ENCODE assay signal across 8 cellular contexts in the genomic region with DNA sequence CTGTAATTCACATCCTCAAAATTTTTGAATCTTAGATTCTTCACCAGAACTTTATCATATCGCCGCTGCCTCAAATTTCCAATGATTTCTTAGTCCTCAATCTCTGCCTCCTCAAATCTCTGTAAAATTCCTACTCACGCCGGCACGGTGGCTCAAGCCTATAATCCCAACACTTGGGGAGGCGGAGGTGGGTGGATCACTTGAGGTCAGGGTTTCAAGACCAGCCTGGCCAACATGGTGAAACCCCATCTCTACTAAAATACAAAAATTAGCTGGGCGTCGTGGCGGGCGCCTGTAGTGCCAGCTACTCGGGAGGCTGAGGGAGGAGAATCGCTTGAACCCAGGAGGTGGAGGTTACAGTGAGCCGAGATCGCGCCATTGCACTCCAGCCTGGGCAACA. TPM values are rescaled to one million over a fixed set of nuclear protein-coding genes. Genes with fewer than 3 reads are reported as not detected.
DNase-seq lines count a peak whose midpoint lies in the region; ATAC-seq and TF ChIP-seq lines count a peak whose summit lies in the region.
"Not testable (repeated sequence)": the region's sequence is repeated elsewhere in the genome, so short reads cannot be mapped to it uniquely, and the experiment has no call there.

No MANE protein-coding gene starts in this region.

- not testable (repeated sequence) for H3K9me2 ChIP-seq in PC-9 (ENCODE audit: insufficient read depth)

- H3K4me3 ChIP-seq in HFF-Myc (replicated peaks; ENCODE audit: low read depth, low read length), result peak overlapping the region; percentile 92
- H3K4me3 ChIP-seq in PC-9, result peak overlapping the region; percentile 89; the same call in 1 of the 2 replicates
- H3K4me3 ChIP-seq in foreskin fibroblast (ENCODE audit: low read depth in 1 of 2, low read length in 2 of 2), result peak overlapping the region; percentile 94 to 95

- H3K9me3 Mint-ChIP-seq in activated CD8-positive, alpha-beta T cell treated with anti-CD3 and anti-CD28 coated beads, Interleukin-2, amount 10 ng/mL, durations not matched to agents 7 days and 5 days (ENCODE audit: insufficient read depth), result peaks cover 13% of the 10 kb centered on the region
- H3K9me3 Mint-ChIP-seq in brain; natural killer cell treated with Interleukin-12 subunit alpha and Interleukin-12 subunit beta and Interleukin-15 and Interleukin-18, amount 100 ng/mL, for 72 hours; stimulated activated effector memory CD8-positive, alpha-beta T cell treated with anti-CD3 and anti-CD28 coated beads, Interleukin-12 subunit alpha, Interleukin-12 subunit beta, amount 100 ng/mL, for 72 hours: not testable (repeated sequence)

- TSS peak; percentile 63 for BruUV-seq in PC-9 (replicated peaks; lab: Mats Ljungman, UMichigan)

- not testable (repeated sequence) for TF ChIP-seq CTCF in HFF-Myc (IDR thresholded peaks at IDR 0.05; ENCODE audit: low read depth, low read length, missing control alignments); PC-9 (conservative IDR thresholded peaks at IDR 0.05); brain (conservative IDR thresholded peaks at IDR 0.05); foreskin fibroblast (IDR thresholded peaks at IDR 0.05; ENCODE audit: low read depth, low read length)

- H3K27me3 Mint-ChIP-seq in activated CD8-positive, alpha-beta T cell treated with anti-CD3 and anti-CD28 coated beads, Interleukin-2, amount 10 ng/mL, durations not matched to agents 7 days and 5 days (ENCODE audit: low read depth); brain; natural killer cell treated with Interleukin-12 subunit alpha and Interleukin-12 subunit beta and Interleukin-15 and Interleukin-18, amount 100 ng/mL, for 72 hours: not testable (repeated sequence)

- H3K27ac ChIP-seq in PC-9, result not testable (repeated sequence)

- H3K4me1 ChIP-seq in PC-9 (replicated peaks; ENCODE audit: insufficient read depth), result peaks cover 25% of the 10 kb centered on the region

- H3K79me2 ChIP-seq in PC-9 (ENCODE audit: low read depth), result peaks cover 38% of the 10 kb centered on the region

- CTCF ChIA-PET in PC-9 (lab: Charles Lee), result not testable (repeated sequence)
- CTCF ChIA-PET in activated CD8-positive, alpha-beta T cell treated with anti-CD3 and anti-CD28 coated beads, Interleukin-2, amount 10 ng/mL, durations not matched to agents 7 days and 5 days (lab: Charles Lee), result interaction anchor here (2.5 to 8.2 kb wide), 2 partner anchors 10 to 22 kb away, joined by 8 to 89 read pairs; no protein-coding TSS in a partner anchor

- H3K36me3 ChIP-seq in PC-9 (ENCODE audit: low read depth), result not testable (repeated sequence)

- peak overlapping the region; percentile 79 for H3K4me2 ChIP-seq in PC-9

- peaks cover 26% of the 10 kb centered on the region for H4K20me1 ChIP-seq in PC-9 (ENCODE audit: insufficient read depth)

- H3K4me3 Mint-ChIP-seq in activated CD8-positive, alpha-beta T cell treated with anti-CD3 and anti-CD28 coated beads, Interleukin-2, amount 10 ng/mL, durations not matched to agents 7 days and 5 days, result peak overlapping the region; percentile 99
- peak overlapping the region; percentile 84 to 99 (median 89) for H3K4me3 Mint-ChIP-seq in brain
- H3K4me3 Mint-ChIP-seq in natural killer cell treated with Interleukin-12 subunit alpha and Interleukin-12 subunit beta and Interleukin-15 and Interleukin-18, amount 100 ng/mL, for 72 hours, result peak overlapping the region; percentile 92
- H3K4me3 Mint-ChIP-seq in stimulated activated effector memory CD8-positive, alpha-beta T cell treated with anti-CD3 and anti-CD28 coated beads, Interleukin-12 subunit alpha, Interleukin-12 subunit beta, amount 100 ng/mL, for 72 hours, result peak overlapping the region; percentile 99

- POLR2A ChIA-PET in PC-9 (lab: Charles Lee; ENCODE audit: unreplicated experiment), result not testable (repeated sequence)
- POLR2A ChIA-PET in activated CD8-positive, alpha-beta T cell treated with anti-CD3 and anti-CD28 coated beads, Interleukin-2, amount 10 ng/mL, durations not matched to agents 7 days and 5 days (lab: Charles Lee), result interaction anchor here (1.7 kb wide), 1 partner anchor 10 kb away, joined by 7 read pairs; no protein-coding TSS in a partner anchor

- H3K27ac Mint-ChIP-seq in activated CD8-positive, alpha-beta T cell treated with anti-CD3 and anti-CD28 coated beads, Interleukin-2, amount 10 ng/mL, durations not matched to agents 7 days and 5 days, result peak overlapping the region; percentile 80
- peak overlapping the region in 4 of 5 experiments; percentile 21 to 99 (median 94) for H3K27ac Mint-ChIP-seq in brain
- peak overlapping the region; percentile 84 to 95 for H3K27ac Mint-ChIP-seq in natural killer cell treated with Interleukin-12 subunit alpha and Interleukin-12 subunit beta and Interleukin-15 and Interleukin-18, amount 100 ng/mL, for 72 hours
- H3K27ac Mint-ChIP-seq in stimulated activated effector memory CD8-positive, alpha-beta T cell treated with anti-CD3 and anti-CD28 coated beads, Interleukin-12 subunit alpha, Interleukin-12 subunit beta, amount 100 ng/mL, for 72 hours, result peak overlapping the region; percentile 93

- not testable (repeated sequence) for H3K9me3 ChIP-seq in PC-9 (ENCODE audit: insufficient read depth, low read depth)

- peak; percentile 2 for DNase-seq in CD1c-positive myeloid dendritic cell (ENCODE audit: extremely low spot score)
- not testable (repeated sequence) for DNase-seq in HFF-Myc (ENCODE audit: extremely low read depth, low read depth); PC-9; activated CD8-positive, alpha-beta T cell treated with anti-CD3 and anti-CD28 coated beads, Interleukin-2, amount 10 ng/mL, durations not matched to agents 7 days and 5 days; foreskin fibroblast; natural killer cell treated with Interleukin-12 subunit alpha and Interleukin-12 subunit beta and Interleukin-15 and Interleukin-18, amount 100 ng/mL, for 72 hours (ENCODE audit: low spot score); stimulated activated effector memory CD8-positive, alpha-beta T cell treated with anti-CD3 and anti-CD28 coated beads, Interleukin-12 subunit alpha, Interleukin-12 subunit beta, amount 100 ng/mL, for 72 hours (ENCODE audit: low spot score in 2 of 2)

- not testable (repeated sequence) for ATAC-seq in activated CD8-positive, alpha-beta T cell treated with anti-CD3 and anti-CD28 coated beads, Interleukin-2, amount 10 ng/mL, durations not matched to agents 7 days and 5 days; natural killer cell treated with Interleukin-12 subunit alpha and Interleukin-12 subunit beta and Interleukin-15 and Interleukin-18, amount 100 ng/mL, for 72 hours; stimulated activated effector memory CD8-positive, alpha-beta T cell treated with anti-CD3 and anti-CD28 coated beads, Interleukin-12 subunit alpha, Interleukin-12 subunit beta, amount 100 ng/mL, for 72 hours

- H3K36me3 Mint-ChIP-seq in activated CD8-positive, alpha-beta T cell treated with anti-CD3 and anti-CD28 coated beads, Interleukin-2, amount 10 ng/mL, durations not matched to agents 7 days and 5 days (ENCODE audit: low read depth), result peaks cover 16% of the 10 kb centered on the region
- peaks cover 14% of the 10 kb centered on the region for H3K36me3 Mint-ChIP-seq in brain
- H3K36me3 Mint-ChIP-seq in natural killer cell treated with Interleukin-12 subunit alpha and Interleukin-12 subunit beta and Interleukin-15 and Interleukin-18, amount 100 ng/mL, for 72 hours, result not testable (repeated sequence)
- peaks cover 14% of the 10 kb centered on the region for H3K36me3 Mint-ChIP-seq in stimulated activated effector memory CD8-positive, alpha-beta T cell treated with anti-CD3 and anti-CD28 coated beads, Interleukin-12 subunit alpha, Interleukin-12 subunit beta, amount 100 ng/mL, for 72 hours

- H3F3A ChIP-seq in PC-9 (ENCODE audit: insufficient read depth, low read depth), result peaks cover 49% of the 10 kb centered on the region

- intact Hi-C loops in PC-9 (cut with micrococcal nuclease; ENCODE audit: unreplicated experiment), result loop anchor here (5.0 kb wide), 1 partner anchor 55 kb away; a partner anchor contains a TSS

- peaks cover 58% of the 10 kb centered on the region for H3K4me1 Mint-ChIP-seq in activated CD8-positive, alpha-beta T cell treated with anti-CD3 and anti-CD28 coated beads, Interleukin-2, amount 10 ng/mL, durations not matched to agents 7 days and 5 days (ENCODE audit: low read depth)
- H3K4me1 Mint-ChIP-seq in brain, result peaks cover 47% of the 10 kb centered on the region
- peaks cover 41 to 51% of the 10 kb centered on the region in 2 donors for H3K4me1 Mint-ChIP-seq in natural killer cell treated with Interleukin-12 subunit alpha and Interleukin-12 subunit beta and Interleukin-15 and Interleukin-18, amount 100 ng/mL, for 72 hours (ENCODE audit: low read depth in 2 of 2)
- H3K4me1 Mint-ChIP-seq in stimulated activated effector memory CD8-positive, alpha-beta T cell treated with anti-CD3 and anti-CD28 coated beads, Interleukin-12 subunit alpha, Interleukin-12 subunit beta, amount 100 ng/mL, for 72 hours, result peaks cover 44% of the 10 kb centered on the region

- H2AFZ ChIP-seq in PC-9, result not testable (repeated sequence)

- not testable (repeated sequence) for H3K27me3 ChIP-seq in PC-9 (ENCODE audit: insufficient read depth, low read depth)

RNA-seq across cellular contexts. Expression of a gene that starts 0.8 kb away (rescaled TPM):
- 73.6 and 93.9 TPM in 2 replicates for total RNA-seq in PC-9 (2021)
- 10 to 100 TPM; 68.2 to 70.3 TPM for total RNA-seq in activated CD8-positive, alpha-beta T cell treated with anti-CD3 and anti-CD28 coated beads, Interleukin-2, amount 10 ng/mL, durations not matched to agents 7 days and 5 days
- 184 TPM for polyA plus RNA-seq in brain (ENCODE audit: insufficient read depth, low read depth, low replicate concordance)
- 10 to 100 TPM; 51.8 to 58.5 TPM for total RNA-seq in natural killer cell treated with Interleukin-12 subunit alpha and Interleukin-12 subunit beta and Interleukin-15 and Interleukin-18, amount 100 ng/mL, for 72 hours

RNA-seq across cellular contexts. Expression of a gene that starts 5.5 kb away (rescaled TPM):
- 16.0 and 17.0 TPM in 2 replicates for total RNA-seq in PC-9 (2021)
- total RNA-seq in activated CD8-positive, alpha-beta T cell treated with anti-CD3 and anti-CD28 coated beads, Interleukin-2, amount 10 ng/mL, durations not matched to agents 7 days and 5 days, result 10 to 100 TPM; 33.3 to 34.2 TPM
- 27.6 TPM for polyA plus RNA-seq in brain (ENCODE audit: insufficient read depth, low read depth, low replicate concordance)
- total RNA-seq in natural killer cell treated with Interleukin-12 subunit alpha and Interleukin-12 subunit beta and Interleukin-15 and Interleukin-18, amount 100 ng/mL, for 72 hours, result 100 to 1,000 TPM in 1 of 2 donors, 10 to 100 TPM in 1; 82.2 to 164 TPM

RNA-seq across cellular contexts. Expression of a gene that starts 53.9 kb away (rescaled TPM):
- total RNA-seq in PC-9 (2021), result 85.5 and 91.7 TPM in 2 replicates
- total RNA-seq in activated CD8-positive, alpha-beta T cell treated with anti-CD3 and anti-CD28 coated beads, Interleukin-2, amount 10 ng/mL, durations not matched to agents 7 days and 5 days, result 10 to 100 TPM; 44.1 to 50.7 TPM
- 137 TPM for polyA plus RNA-seq in brain (ENCODE audit: insufficient read depth, low read depth, low replicate concordance)
- total RNA-seq in natural killer cell treated with Interleukin-12 subunit alpha and Interleukin-12 subunit beta and Interleukin-15 and Interleukin-18, amount 100 ng/mL, for 72 hours, result 100 to 1,000 TPM; 103 to 153 TPM
